Comparison of ENCODE assay signal across 29 cellular contexts in genomic region chr10:78599122-78599853, GRCh38.
A peak's percentile ranks its signal among the peaks of the same experiment; 100 is the strongest.
DNase-seq lines count a peak whose midpoint lies in the region; ATAC-seq and TF ChIP-seq lines count a peak whose summit lies in the region.
"Had no signal": no experiment of that assay in that cellular context is flagged by ENCODE, and none has a peak within 500 bp of the region (broad histone marks: within the 10 kb centered on the region; RNA-seq: fewer than 3 reads in every experiment).

No MANE protein-coding gene starts in this region.

- TF ChIP-seq CTCF in PC-9 (conservative IDR thresholded peaks at IDR 0.05) (peak; percentile 34; the same call in 1 of the 2 replicates), epithelial cell of proximal tubule (conservative IDR thresholded peaks at IDR 0.05; ENCODE audit: low read depth, low read length) (peak; percentile 35), vagina (IDR thresholded peaks at IDR 0.05) (no peak)

- peaks cover 4% of the 10 kb centered on the region for H3K27me3 Mint-ChIP-seq in activated CD8-positive, alpha-beta memory T cell treated with anti-CD3 and anti-CD28 coated beads, Interleukin-2, amount 10 ng/mL, durations not matched to agents 7 days and 5 days

- H3K27ac Mint-ChIP-seq in activated CD8-positive, alpha-beta memory T cell treated with anti-CD3 and anti-CD28 coated beads, Interleukin-2, amount 10 ng/mL, durations not matched to agents 7 days and 5 days = no peak overlapping the region
- H3K27ac Mint-ChIP-seq: activated CD4-positive, alpha-beta memory T cell treated with anti-CD3 and anti-CD28 coated beads for 36 hours; brain; T-helper 1 cell treated with Interleukin-12 subunit alpha and Interleukin-12 subunit beta and Interleukin-4 antibody, amounts not matched to agents 30 μg/mL and 1 μg/mL, for 36 hours had no signal

- no peaks in the 10 kb centered on the region for H3K9me3 ChIP-seq in PC-9 (ENCODE audit: insufficient read depth, low read depth)
- no peaks in the 10 kb centered on the region for H3K9me3 ChIP-seq in vagina
- H3K9me3 ChIP-seq: Caco-2, gastrocnemius medialis had no signal

- no peak overlapping the region for H3K4me3 Mint-ChIP-seq in activated CD8-positive, alpha-beta memory T cell treated with anti-CD3 and anti-CD28 coated beads, Interleukin-2, amount 10 ng/mL, durations not matched to agents 7 days and 5 days
- H3K4me3 Mint-ChIP-seq: activated CD4-positive, alpha-beta memory T cell treated with anti-CD3 and anti-CD28 coated beads for 36 hours; brain; nephron; T-helper 1 cell treated with Interleukin-12 subunit alpha and Interleukin-12 subunit beta and Interleukin-4 antibody, amounts not matched to agents 30 μg/mL and 1 μg/mL, for 36 hours had no signal

- no peaks in the 10 kb centered on the region for H4K20me1 ChIP-seq in PC-9 (ENCODE audit: insufficient read depth)

- H3K4me3 ChIP-seq in PC-9 (no peak overlapping the region), epithelial cell of proximal tubule (ENCODE audit: low read depth, low read length) (no peak overlapping the region), vagina (no peak overlapping the region)
- H3K4me3 ChIP-seq: dorsolateral prefrontal cortex, gastrocnemius medialis, K562 had no signal

- H3K9me3 Mint-ChIP-seq in activated CD8-positive, alpha-beta memory T cell treated with anti-CD3 and anti-CD28 coated beads, Interleukin-2, amount 10 ng/mL, durations not matched to agents 7 days and 5 days (ENCODE audit: low read depth) = no peaks in the 10 kb centered on the region
- H3K9me3 Mint-ChIP-seq: activated CD4-positive, alpha-beta memory T cell treated with anti-CD3 and anti-CD28 coated beads for 36 hours; brain; nephron; T-helper 1 cell treated with Interleukin-12 subunit alpha and Interleukin-12 subunit beta and Interleukin-4 antibody, amounts not matched to agents 30 μg/mL and 1 μg/mL, for 36 hours had no signal

- no peaks in the 10 kb centered on the region for H3K79me2 ChIP-seq in PC-9 (ENCODE audit: low read depth)

- H3F3A ChIP-seq in PC-9 (ENCODE audit: insufficient read depth, low read depth) = no peaks in the 10 kb centered on the region

- no peaks in the 10 kb centered on the region for H3K36me3 ChIP-seq in PC-9 (ENCODE audit: low read depth)
- no peaks in the 10 kb centered on the region for H3K36me3 ChIP-seq in vagina
- H3K36me3 ChIP-seq: gastrocnemius medialis had no signal

- CTCF ChIA-PET in activated CD8-positive, alpha-beta memory T cell treated with anti-CD3 and anti-CD28 coated beads, Interleukin-2, amount 10 ng/mL, durations not matched to agents 7 days and 5 days (lab: Charles Lee) = no interaction called here
- CTCF ChIA-PET in PC-9 (lab: Charles Lee) = no interaction called here

- H3K36me3 Mint-ChIP-seq in activated CD8-positive, alpha-beta memory T cell treated with anti-CD3 and anti-CD28 coated beads, Interleukin-2, amount 10 ng/mL, durations not matched to agents 7 days and 5 days = no peaks in the 10 kb centered on the region
- H3K36me3 Mint-ChIP-seq: activated CD4-positive, alpha-beta memory T cell treated with anti-CD3 and anti-CD28 coated beads for 36 hours; brain had no signal

- no peaks in the 10 kb centered on the region for H3K4me1 Mint-ChIP-seq in activated CD8-positive, alpha-beta memory T cell treated with anti-CD3 and anti-CD28 coated beads, Interleukin-2, amount 10 ng/mL, durations not matched to agents 7 days and 5 days

- ATAC-seq in activated CD8-positive, alpha-beta memory T cell treated with anti-CD3 and anti-CD28 coated beads, Interleukin-2, amount 10 ng/mL, durations not matched to agents 7 days and 5 days = no peak
- no peak for ATAC-seq in GM21576 (IDR thresholded peaks at IDR 0.05; ENCODE audit: unreplicated experiment)
- ATAC-seq: gastrocnemius medialis, K562, Right ventricle myocardium inferior, SK-N-SH treated with all-trans-retinoic acid at 6 μM for 48 hours had no signal

- DNase-seq in activated CD8-positive, alpha-beta memory T cell treated with anti-CD3 and anti-CD28 coated beads, Interleukin-2, amount 10 ng/mL, durations not matched to agents 7 days and 5 days = peak; percentile 22
- DNase-seq in activated CD8-positive, alpha-beta memory T cell treated with anti-CD3 and anti-CD28 coated beads, Interleukin-2, amount 50 U/mL, for 4 hours = no peak
- no peak for DNase-seq in PC-9
- no peak for DNase-seq in epithelial cell of proximal tubule (ENCODE audit: low read depth)
- DNase-seq in vagina (ENCODE audit: extremely low spot score in 2 of 2) = peak; percentile 44 to 52
- no peak for DNase-seq in NCI-H1694 treated with DMSO at 0.1 percent for 48 hours (lab: John Stamatoyannopoulos, UW)
- no peak for DNase-seq in mesenteric fat pad (ENCODE audit: low spot score)
- DNase-seq: 8988T; activated CD4-positive, alpha-beta memory T cell treated with anti-CD3 and anti-CD28 coated beads for 36 hours; activated CD4-positive, CD25-positive, alpha-beta regulatory T cell treated with anti-CD3 and anti-CD28 coated beads, Interleukin-2, amount 50 U/mL, for 72 hours; activated CD8-positive, alpha-beta memory T cell treated with anti-CD3 and anti-CD28 coated beads, Interleukin-2, amount 50 U/mL, for 48 hours; activated naive CD4-positive, alpha-beta T cell treated with anti-CD3 and anti-CD28 coated beads, Interleukin-2, amount 50 U/mL, for 16 hours; Caco-2; DMS53; dorsolateral prefrontal cortex; gastrocnemius medialis; NCI-H2107; NCI-H446; NCI-H774; stimulated activated CD4-positive, alpha-beta T cell treated with anti-CD3 and anti-CD28 coated beads, Interleukin-15, amount 100 ng/mL, for 24 hours; stimulated activated CD4-positive, alpha-beta T cell treated with anti-CD3 and anti-CD28 coated beads, Interleukin-4, amount 100 ng/mL, for 4 hours; trophoblast cell had no signal

- intact Hi-C loops in PC-9 (cut with micrococcal nuclease; ENCODE audit: unreplicated experiment) = loop anchor here (2.0 kb wide), 2 partner anchors 58 to 598 kb away; no protein-coding TSS in a partner anchor
- intact Hi-C loops in vagina (cut with DNase I) = no loop called here

- no peak overlapping the region for H3K27ac ChIP-seq in PC-9
- H3K27ac ChIP-seq in vagina = no peak overlapping the region
- H3K27ac ChIP-seq: dorsolateral prefrontal cortex, gastrocnemius medialis had no signal

- H3K9me2 ChIP-seq in PC-9 (ENCODE audit: insufficient read depth) = no peaks in the 10 kb centered on the region

- no peaks in the 10 kb centered on the region for H3K4me1 ChIP-seq in PC-9 (replicated peaks; ENCODE audit: insufficient read depth)
- H3K4me1 ChIP-seq in vagina = no peaks in the 10 kb centered on the region
- H3K4me1 ChIP-seq: Caco-2, gastrocnemius medialis had no signal

- no peak overlapping the region for H2AFZ ChIP-seq in PC-9

- no peak overlapping the region for H3K4me2 ChIP-seq in PC-9

- POLR2A ChIA-PET in PC-9 (lab: Charles Lee; ENCODE audit: unreplicated experiment) = interaction anchor here (0.6 kb wide), 1 partner anchor 436 kb away, joined by 3 read pairs; no protein-coding TSS in a partner anchor

- BruUV-seq in PC-9 (replicated peaks; lab: Mats Ljungman, UMichigan) = no TSS peak

- no peaks in the 10 kb centered on the region; the same call in 1 of the 2 replicates for H3K27me3 ChIP-seq in PC-9 (ENCODE audit: insufficient read depth, low read depth)
- no peaks in the 10 kb centered on the region for H3K27me3 ChIP-seq in vagina
- H3K27me3 ChIP-seq: dorsolateral prefrontal cortex, gastrocnemius medialis had no signal

- no peak for TF ChIP-seq POLR2A in vagina (IDR thresholded peaks at IDR 0.05)

Comparison
In these comparisons a context has a peak if more than half of its experiments do, and no peak if none do; other contexts are left out.
1. DNase-seq: peak in activated CD8-positive, alpha-beta memory T cell treated with anti-CD3 and anti-CD28 coated beads, Interleukin-2, amount 10 ng/mL, durations not matched to agents 7 days and 5 days (single experiment) and vagina (2 of 2); none in activated CD8-positive, alpha-beta memory T cell treated with anti-CD3 and anti-CD28 coated beads, Interleukin-2, amount 50 U/mL, for 4 hours (single experiment), PC-9 (0 of 2), epithelial cell of proximal tubule (single experiment), NCI-H1694 treated with DMSO at 0.1 percent for 48 hours (single experiment) and mesenteric fat pad (single experiment).
2. CTCF ChIP-seq: peak in PC-9 (single experiment) and epithelial cell of proximal tubule (single experiment); none in vagina (0 of 3).